18 cellular contexts compared by ENCODE assay signal in genomic region chr1:160952129-160952510, GRCh38. TPM values are rescaled to one million over a fixed set of nuclear protein-coding genes. Genes with fewer than 3 reads are reported as not detected.
DNase-seq lines count a peak whose midpoint lies in the region; ATAC-seq and TF ChIP-seq lines count a peak whose summit lies in the region.
"Had no signal": no experiment of that assay in that cellular context is flagged by ENCODE, and none has a peak within 500 bp of the region (broad histone marks: within the 10 kb centered on the region; RNA-seq: fewer than 3 reads in every experiment).

No MANE protein-coding gene starts in this region.

- H3K27ac Mint-ChIP-seq in Calu3 (ENCODE audit: unreplicated experiment): no peak overlapping the region
- H3K27ac Mint-ChIP-seq: CD4-positive, alpha-beta memory T cell had no signal

- H3K4me3 Mint-ChIP-seq in Calu3 (ENCODE audit: low read depth, unreplicated experiment): no peak overlapping the region
- H3K4me3 Mint-ChIP-seq: CD4-positive, alpha-beta memory T cell had no signal

- H4K8ac ChIP-seq in mesendoderm (ENCODE audit: low read depth, low read length): no peak overlapping the region

- no peak overlapping the region for H3K23ac ChIP-seq in mesendoderm (ENCODE audit: low read length)

- no peak overlapping the region for H2BK15ac ChIP-seq in mesendoderm (replicated peaks; ENCODE audit: low read depth)

- H3K4me1 ChIP-seq in mesendoderm (ENCODE audit: control insufficient read depth, low read depth, low read length): peaks cover 9% of the 10 kb centered on the region

- peaks cover 58% of the 10 kb centered on the region for H3K4me1 Mint-ChIP-seq in Calu3 (ENCODE audit: low read depth, unreplicated experiment)

- no peaks in the 10 kb centered on the region for H3K79me1 ChIP-seq in mesendoderm (ENCODE audit: low read length)

- WGBS in mesendoderm (ENCODE audit: extremely low coverage, insufficient coverage, low lambda C conversion rate): no CpG with 5 or more reads among the region's 2 CpGs

- no peaks in the 10 kb centered on the region for H3K79me2 ChIP-seq in mesendoderm (ENCODE audit: control insufficient read depth, insufficient read depth, low read length)

- DNase-seq in RPMI8226 (peak; percentile 82), epithelial cell of esophagus (ENCODE audit: low read depth) (peak; percentile 84), mesendoderm (no peak), sciatic nerve (ENCODE audit: low spot score) (peak; percentile 17), Calu3 (no peak), NCI-H446 treated with DMSO at 0.1 percent for 48 hours (lab: John Stamatoyannopoulos, UW) (no peak), OCI-M1 (lab: John Stamatoyannopoulos, UW) (no peak)
- DNase-seq: NCI-H1436, SHP77 treated with DMSO at 0.1 percent for 48 hours had no signal

- H3K36me3 ChIP-seq in mesendoderm (ENCODE audit: control insufficient read depth, insufficient read depth, low read length): no peaks in the 10 kb centered on the region
- H3K36me3 ChIP-seq: Peyer's patch had no signal

- H3K4ac ChIP-seq in mesendoderm (ENCODE audit: low read depth, low read length): no peak overlapping the region

- no peak overlapping the region for H4K5ac ChIP-seq in mesendoderm (ENCODE audit: low read length)

- ATAC-seq in sciatic nerve: no peak
- ATAC-seq in HG02571 (IDR thresholded peaks at IDR 0.05; ENCODE audit: unreplicated experiment): no peak

- H3K27me3 Mint-ChIP-seq in Calu3 (ENCODE audit: unreplicated experiment): peaks cover 22% of the 10 kb centered on the region
- H3K27me3 Mint-ChIP-seq: CD4-positive, alpha-beta memory T cell had no signal

- TF ChIP-seq CTCF in epithelial cell of esophagus (IDR thresholded peaks at IDR 0.05; ENCODE audit: insufficient read depth, low read depth, low read length, missing control alignments) (no peak), Calu3 (IDR thresholded peaks at IDR 0.05; ENCODE audit: unreplicated experiment) (no peak)

- no peaks in the 10 kb centered on the region for H3K9me3 Mint-ChIP-seq in Calu3 (ENCODE audit: low read depth, unreplicated experiment)

- peak overlapping the region; percentile 28 for H3K18ac ChIP-seq in mesendoderm (ENCODE audit: low read length)

- no peak overlapping the region for H2AK5ac ChIP-seq in mesendoderm (ENCODE audit: low read length)

- H3K4me3 ChIP-seq in epithelial cell of esophagus (ENCODE audit: low read length) (no peak overlapping the region), mesendoderm (ENCODE audit: low read length) (no peak overlapping the region)
- H3K4me3 ChIP-seq: A549, GM12878, Peyer's patch had no signal

- H2BK120ac ChIP-seq in mesendoderm (ENCODE audit: low read depth, low read length): peak overlapping the region; percentile 30

- no peak overlapping the region for H3K56ac ChIP-seq in mesendoderm (ENCODE audit: low read length)

- no peak overlapping the region for H3K9ac ChIP-seq in mesendoderm (ENCODE audit: low read length)
- H3K9ac ChIP-seq: SK-N-SH had no signal

- no peak overlapping the region for H3K4me2 ChIP-seq in mesendoderm (ENCODE audit: low read length)
- H3K4me2 ChIP-seq: A549, SK-N-SH had no signal

- H3K27ac ChIP-seq in mesendoderm (ENCODE audit: low read depth, low read length): no peak overlapping the region
- H3K27ac ChIP-seq: Peyer's patch had no signal

- no peaks in the 10 kb centered on the region for H3K36me3 Mint-ChIP-seq in Calu3 (ENCODE audit: insufficient read depth, unreplicated experiment)
- H3K36me3 Mint-ChIP-seq: CD4-positive, alpha-beta memory T cell had no signal

- H2BK5ac ChIP-seq in mesendoderm (ENCODE audit: low read length): no peak overlapping the region

- intact Hi-C loops in sciatic nerve (cut with DNase I): no loop called here
- intact Hi-C loops in Calu3 (cut with micrococcal nuclease; ENCODE audit: unreplicated experiment): no loop called here

- CTCF ChIA-PET in Calu3 (lab: Charles Lee): interaction anchor here (0.5 to 5.5 kb wide), 9 partner anchors 18 to 226 kb away, joined by 3 to 97 read pairs (median 3); partner anchors contain the start of gene ITLN1

- no TSS peak for BruUV-seq in Calu3 (replicated peaks; lab: Mats Ljungman, UMichigan)

- no peaks in the 10 kb centered on the region for H3K27me3 ChIP-seq in mesendoderm (ENCODE audit: insufficient read depth, low read length, poor library complexity)
- H3K27me3 ChIP-seq: Peyer's patch had no signal

RNA-seq across cellular contexts. Expression of gene ITLN2, which starts 2.5 kb away (rescaled TPM):
- 2.1 TPM for polyA plus RNA-seq in mesendoderm (2013, experiment 1 of 2)
- 2.5 TPM for polyA plus RNA-seq in mesendoderm (2013, experiment 2 of 2)
- total RNA-seq in sciatic nerve (not detected), Calu3 (2022) (not detected in 2 replicates)
- total RNA-seq: CD4-positive, alpha-beta memory T cell; GM12878; H4; HT-29 had no signal
- polyA plus RNA-seq: BJ; CD4-positive, alpha-beta memory T cell; GM12878; SK-N-SH had no signal

Comparison
In these comparisons a context has a peak if more than half of its experiments do, and no peak if none do; other contexts are left out.
1. DNase-seq: peak in RPMI8226 (single experiment), epithelial cell of esophagus (single experiment) and sciatic nerve (single experiment); none in mesendoderm (single experiment), Calu3 (single experiment), NCI-H446 treated with DMSO at 0.1 percent for 48 hours (single experiment) and OCI-M1 (single experiment).